In genomic region chr9:133408042-133408441, GRCh38 we compare ENCODE assay signal across 31 cellular contexts. TPM values are rescaled to one million over a fixed set of nuclear protein-coding genes. Genes with fewer than 3 reads are reported as not detected.
"Had no signal": no experiment of that assay in that cellular context is flagged by ENCODE, and none has a peak within 500 bp of the region (broad histone marks: within the 10 kb centered on the region; RNA-seq: fewer than 3 reads in every experiment).

No MANE protein-coding gene starts in this region.

- H3K27ac ChIP-seq: body of pancreas, brain microvascular endothelial cell, breast epithelium, VCaP had no signal

- ATAC-seq: activated CD8-positive, alpha-beta T cell treated with anti-CD3 and anti-CD28 coated beads for 36 hours; activated naive CD8-positive, alpha-beta T cell treated with anti-CD3 and anti-CD28 coated beads, Interleukin-2, amount 50 U/mL, for 24 hours; activated T-cell treated with anti-CD3 and anti-CD28 coated beads, Interleukin-2, amount 50 U/mL, for 4 hours; activated T-cell treated with anti-CD3 and anti-CD28 coated beads, Interleukin-2, amount 50 U/mL, for 72 hours; activated T-helper 17 cell treated with anti-CD3 and anti-CD28 coated beads, Interleukin-2, amount 50 U/mL, for 72 hours; body of pancreas had no signal

- H3K27me3 ChIP-seq: body of pancreas, brain microvascular endothelial cell, breast epithelium had no signal

- H3K4me3 ChIP-seq: body of pancreas, breast epithelium had no signal

- FAIRE-seq: astrocyte, TTC549 had no signal

- DNase-seq: activated B cell treated with CpG ODN at 0.5 μM for 24 hours; activated CD4-positive, alpha-beta memory T cell treated with anti-CD3 and anti-CD28 coated beads for 36 hours; activated CD4-positive, alpha-beta T cell treated with anti-CD3 and anti-CD28 coated beads for 4 hours; activated CD4-positive, alpha-beta T cell treated with anti-CD3 and anti-CD28 coated beads, Interleukin-2, amount 10 ng/mL, durations not matched to agents 24 days and 14 days; activated CD4-positive, alpha-beta T cell treated with anti-CD3 and anti-CD28 coated beads, Interleukin-2, amount 50 U/mL, for 1 hour; activated CD4-positive, alpha-beta T cell treated with anti-CD3 and anti-CD28 coated beads, Interleukin-2, amount 50 U/mL, for 4 hours; activated CD4-positive, CD25-positive, alpha-beta regulatory T cell treated with anti-CD3 and anti-CD28 coated beads, Interleukin-2, amount 50 U/mL, for 72 hours; activated CD8-positive, alpha-beta memory T cell treated with anti-CD3 and anti-CD28 coated beads, Interleukin-2, amount 50 U/mL, for 4 hours; activated CD8-positive, alpha-beta T cell treated with anti-CD3 and anti-CD28 coated beads for 36 hours; activated effector memory CD4-positive, alpha-beta T cell treated with anti-CD3 and anti-CD28 coated beads, Interleukin-2, amount 50 U/mL, for 16 hours; activated naive CD4-positive, alpha-beta T cell treated with anti-CD3 and anti-CD28 coated beads, Interleukin-2, amount 10 ng/mL, durations not matched to agents 7 days and 5 days; activated naive CD4-positive, alpha-beta T cell treated with Interleukin-2 at 50 U/mL for 16 hours; activated naive CD8-positive, alpha-beta T cell treated with anti-CD3 and anti-CD28 coated beads, Interleukin-2, amount 10 ng/mL, durations not matched to agents 7 days and 5 days; activated naive CD8-positive, alpha-beta T cell treated with anti-CD3 and anti-CD28 coated beads, Interleukin-2, amount 50 U/mL, for 24 hours; activated T-cell treated with anti-CD3 and anti-CD28 coated beads for 4 hours; activated T-cell treated with anti-CD3 and anti-CD28 coated beads, Interleukin-2, amount 50 U/mL, for 1 hour; activated T-cell treated with anti-CD3 and anti-CD28 coated beads, Interleukin-2, amount 50 U/mL, for 4 hours; activated T-cell treated with anti-CD3 and anti-CD28 coated beads, Interleukin-2, amount 50 U/mL, for 72 hours; amniotic stem cell; aorta; body of pancreas; brain microvascular endothelial cell; central memory CD4-positive, alpha-beta T cell; T-helper 1 cell; T-helper 2 cell; T-helper 9 cell had no signal

- H3K9me3 ChIP-seq: body of pancreas, breast epithelium had no signal

- H3K4me1 ChIP-seq: body of pancreas, breast epithelium had no signal

RNA-seq across cellular contexts. Expression of gene STKLD1, which starts 31.9 kb away (rescaled TPM):
- total RNA-seq: body of pancreas had no signal
